In the genomic region with DNA sequence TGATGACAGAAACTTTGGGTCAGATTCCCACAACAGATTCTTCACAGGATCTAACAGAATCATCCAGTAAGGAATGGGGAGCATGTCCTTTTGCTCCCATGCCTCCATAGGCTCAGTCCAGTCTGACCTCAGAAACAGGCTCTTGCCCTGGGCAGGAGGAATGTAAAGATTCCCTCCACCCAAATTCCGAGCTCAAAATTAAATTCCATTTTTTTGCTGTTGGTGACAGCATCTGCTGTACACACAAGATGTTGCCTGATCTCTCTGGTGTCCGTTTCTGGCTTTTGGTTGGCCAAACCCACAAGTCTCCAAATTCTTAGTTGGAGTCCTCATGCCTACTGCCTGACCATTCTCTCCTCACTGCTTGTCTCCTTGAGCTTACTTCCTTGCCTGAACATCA, we compare ENCODE assay signal across 27 cellular contexts.
"Had no signal": no experiment of that assay in that cellular context is flagged by ENCODE, and none has a peak within 500 bp of the region (broad histone marks: within the 10 kb centered on the region; RNA-seq: fewer than 3 reads in every experiment).

No MANE protein-coding gene starts in this region.

- DNase-seq: heart left ventricle; hypothalamus; islet precursor cell; left colon; left lung; lower lobe of right lung; mammary epithelial cell; mesenchymal stem cell; naive thymus-derived CD4-positive, alpha-beta T cell; nucleus accumbens; pancreas; posterior cingulate gyrus; retina; right cardiac atrium; small intestine; spleen; stimulated activated CD4-positive, alpha-beta T cell treated with anti-CD3 and anti-CD28 coated beads, Interleukin-4, amount 100 ng/mL, for 24 hours; stimulated activated naive CD4-positive, alpha-beta T cell; tibial artery; upper lobe of left lung had no signal

- H3K9me3 ChIP-seq: left lung, lower lobe of right lung, pancreas, prostate gland, suprapubic skin, thoracic aorta, tibial artery, upper lobe of left lung, vagina had no signal

- H3K36me3 ChIP-seq: heart left ventricle, left lung, lower lobe of right lung, pancreas, prostate gland, spleen, suprapubic skin, thoracic aorta, tibial artery, upper lobe of left lung, vagina had no signal

- H3K4me1 ChIP-seq: heart left ventricle, left lung, lower lobe of right lung, pancreas, prostate gland, spleen, suprapubic skin, tibial artery, upper lobe of left lung, vagina had no signal

- H3K4me3 ChIP-seq: heart left ventricle, left lung, lower lobe of right lung, pancreas, prostate gland, spleen, suprapubic skin, thoracic aorta, tibial artery, upper lobe of left lung, vagina had no signal

- H3K27ac ChIP-seq: heart left ventricle, left lung, lower lobe of right lung, pancreas, prostate gland, spleen, suprapubic skin, thoracic aorta, tibial artery, upper lobe of left lung, vagina had no signal

- H3K27me3 ChIP-seq: heart left ventricle, left lung, pancreas, spleen, suprapubic skin, tibial artery, upper lobe of left lung, vagina had no signal

- ATAC-seq: heart left ventricle; left colon; left lung; lower lobe of right lung; naive thymus-derived CD4-positive, alpha-beta T cell; natural killer cell treated with Interleukin-12 subunit alpha and Interleukin-12 subunit beta and Interleukin-15 and Interleukin-18, amount 100 ng/mL, for 72 hours; pancreas; right cardiac atrium; sciatic nerve; stimulated activated effector memory CD8-positive, alpha-beta T cell treated with anti-CD3 and anti-CD28 coated beads, Interleukin-12 subunit alpha, Interleukin-12 subunit beta, amount 100 ng/mL, for 72 hours had no signal

- FAIRE-seq: pancreas, small intestine had no signal
